In genomic region chr7:122412441-122412840, GRCh38 we compare ENCODE assay signal across 24 cellular contexts.
"Had no signal": no experiment of that assay in that cellular context is flagged by ENCODE, and none has a peak within 500 bp of the region (broad histone marks: within the 10 kb centered on the region; RNA-seq: fewer than 3 reads in every experiment).

No MANE protein-coding gene starts in this region.

- ATAC-seq: activated naive CD4-positive, alpha-beta T cell treated with anti-CD3 and anti-CD28 coated beads, Interleukin-2, amount 50 U/mL, for 72 hours; esophagus mucosa; SK-N-SH treated with all-trans-retinoic acid at 6 μM for 48 hours; T-cell had no signal

- H3K36me3 Mint-ChIP-seq: activated naive CD4-positive, alpha-beta T cell treated with anti-CD3 and anti-CD28 coated beads, Interleukin-2, amount 50 U/mL, for 72 hours; T-cell had no signal

- H3K4me1 Mint-ChIP-seq: T-cell had no signal

- H3K4me3 ChIP-seq: breast epithelium, hepatocyte, lower lobe of right lung, tibial artery had no signal

- H3K79me2 ChIP-seq: hepatocyte had no signal

- H3K27ac ChIP-seq: breast epithelium, hepatocyte, lower lobe of right lung, tibial artery, VCaP had no signal

- H3K9me3 Mint-ChIP-seq: activated T-helper 1 cell treated with anti-CD3 and anti-CD28 coated beads, Interleukin-12 subunit alpha, Interleukin-12 subunit beta, Interleukin-2, Interleukin-4 antibody, amounts not matched to agents 30 ng/mL and 10 ng/mL and 1 ng/mL, durations not matched to agents 14 hours and 24 hours and 36 hours; dendritic cell treated with granulocyte-macrophage colony-stimulating factor and Interleukin-4, amounts not matched to agents 40 ng/mL and 50 ng/mL, for 4 days; nephron had no signal

- H3K27me3 ChIP-seq: breast epithelium, hepatocyte, tibial artery had no signal

- H3K4me3 Mint-ChIP-seq: activated T-helper 1 cell treated with anti-CD3 and anti-CD28 coated beads, Interleukin-12 subunit alpha, Interleukin-12 subunit beta, Interleukin-2, Interleukin-4 antibody, amounts not matched to agents 30 ng/mL and 10 ng/mL and 1 ng/mL, durations not matched to agents 14 hours and 24 hours and 36 hours; dendritic cell treated with granulocyte-macrophage colony-stimulating factor and Interleukin-4, amounts not matched to agents 40 ng/mL and 50 ng/mL, for 4 days; nephron; T-cell had no signal

- H3K9me3 ChIP-seq: breast epithelium, lower lobe of right lung, tibial artery had no signal

- H3K4me2 ChIP-seq: hepatocyte had no signal

- H3K4me1 ChIP-seq: breast epithelium had no signal

- H3K27ac Mint-ChIP-seq: activated naive CD4-positive, alpha-beta T cell treated with anti-CD3 and anti-CD28 coated beads, Interleukin-2, amount 50 U/mL, for 72 hours; activated T-helper 1 cell treated with anti-CD3 and anti-CD28 coated beads, Interleukin-12 subunit alpha, Interleukin-12 subunit beta, Interleukin-2, Interleukin-4 antibody, amounts not matched to agents 30 ng/mL and 10 ng/mL and 1 ng/mL, durations not matched to agents 14 hours and 24 hours and 36 hours; dendritic cell treated with granulocyte-macrophage colony-stimulating factor and Interleukin-4, amounts not matched to agents 40 ng/mL and 50 ng/mL, for 4 days; nephron; T-cell had no signal

- H3K27me3 Mint-ChIP-seq: dendritic cell treated with granulocyte-macrophage colony-stimulating factor and Interleukin-4, amounts not matched to agents 40 ng/mL and 50 ng/mL, for 4 days; T-cell had no signal

- DNase-seq: activated CD4-positive, alpha-beta T cell treated with anti-CD3 and anti-CD28 coated beads, Interleukin-2, amount 50 U/mL, for 48 hours; activated gamma-delta T cell treated with Interleukin-2 at 50 U/mL for 16 hours; activated T-cell treated with anti-CD3 and anti-CD28 coated beads for 4 hours; cerebellar nuclear complex; effector CD8-positive, alpha-beta T cell; lower lobe of right lung; midbrain; occipital lobe; posterior cingulate gyrus; retina; stimulated activated CD4-positive, alpha-beta T cell treated with anti-CD3 and anti-CD28 coated beads, Interleukin-12 subunit alpha, Interleukin-12 subunit beta, amount 100 ng/mL, for 4 hours; stimulated activated CD4-positive, alpha-beta T cell treated with anti-CD3 and anti-CD28 coated beads, Interleukin-1b, Interleukin-23, amount 100 ng/mL, for 48 hours; stimulated activated naive CD4-positive, alpha-beta T cell treated with Interleukin-2 at 50 U/mL for 16 hours; T-cell had no signal

- H2AFZ ChIP-seq: hepatocyte had no signal

- H3K36me3 ChIP-seq: breast epithelium, tibial artery had no signal
